Comparison of ENCODE assay signal across 8 cellular contexts in the genomic region with DNA sequence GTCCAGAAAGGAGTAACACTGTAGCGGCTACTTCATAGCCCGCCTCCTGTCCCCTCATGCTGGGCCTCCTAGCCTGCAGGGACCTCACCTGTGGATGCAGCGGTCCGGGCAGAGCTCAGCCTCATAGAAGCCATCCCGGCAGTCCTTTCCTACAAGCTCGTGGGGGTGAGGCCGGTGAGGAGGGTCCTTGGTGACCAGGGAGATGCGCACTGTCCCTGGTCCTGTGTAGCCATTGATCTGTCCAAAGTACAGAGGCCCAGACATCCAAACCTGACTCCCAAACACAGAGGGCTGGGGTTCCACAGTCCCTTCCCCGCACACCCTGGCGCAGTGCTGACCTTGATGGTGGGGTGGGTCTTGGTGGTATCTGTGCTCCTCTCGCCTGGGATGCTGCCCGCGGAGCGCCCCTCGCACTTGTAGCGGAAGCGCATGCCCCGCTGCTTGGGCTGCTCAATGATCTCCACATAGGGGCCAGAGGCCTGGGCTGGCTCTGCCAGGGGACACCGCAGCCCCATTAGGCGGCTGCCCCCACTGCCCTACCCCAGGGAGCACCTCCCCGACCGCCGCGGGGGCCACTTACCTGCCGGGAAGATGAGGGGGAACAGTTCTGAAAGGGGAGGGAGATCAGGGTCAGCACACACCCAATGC. TPM values are rescaled to one million over a fixed set of nuclear protein-coding genes. Genes with fewer than 3 reads are reported as not detected.
DNase-seq lines count a peak whose midpoint lies in the region; ATAC-seq and TF ChIP-seq lines count a peak whose summit lies in the region.

No MANE protein-coding gene starts in this region.

- H3K36me3 ChIP-seq in SK-N-MC (ENCODE audit: insufficient read depth, low read length), result peaks cover 42% of the 10 kb centered on the region
- peaks cover 46 to 52% (median 51%) of the 10 kb centered on the region in 4 donors for H3K36me3 ChIP-seq in esophagus muscularis mucosa
- no peaks in the 10 kb centered on the region for H3K36me3 ChIP-seq in parathyroid adenoma (ENCODE audit: control insufficient read depth, insufficient read depth, low read length)

- WGBS in esophagus muscularis mucosa, result 70% methylated on average over 6 of the region's 25 CpGs

- no peaks in the 10 kb centered on the region for H3K27me3 Mint-ChIP-seq in Calu3 (ENCODE audit: unreplicated experiment)

- no peaks in the 10 kb centered on the region for H3K27me3 ChIP-seq in esophagus muscularis mucosa
- H3K27me3 ChIP-seq in parathyroid adenoma (ENCODE audit: control insufficient read depth, insufficient read depth, low read length), result no peaks in the 10 kb centered on the region

- peak overlapping the region; percentile 89 for H3K4me2 ChIP-seq in parathyroid adenoma (ENCODE audit: low read length)

- CTCF ChIA-PET in Calu3 (lab: Charles Lee), result no interaction called here

- H2AFZ ChIP-seq in parathyroid adenoma, result no peak overlapping the region

- H3K9ac ChIP-seq in SK-N-MC (ENCODE audit: insufficient read length) (peak overlapping the region; percentile 88), parathyroid adenoma (no peak overlapping the region)

- H3K27ac Mint-ChIP-seq in Calu3 (ENCODE audit: unreplicated experiment), result no peak overlapping the region

- H3K4me1 ChIP-seq in esophagus muscularis mucosa, result peaks cover 37 to 53% (median 43%) of the 10 kb centered on the region in 4 donors
- no peaks in the 10 kb centered on the region for H3K4me1 ChIP-seq in parathyroid adenoma

- no peak for DNase-seq in Calu3
- no peak for DNase-seq in SK-N-MC (ENCODE audit: low read depth, low spot score)
- DNase-seq in esophagus muscularis mucosa (ENCODE audit: extremely low spot score), result no peak
- no peak for DNase-seq in GM20000 (ENCODE audit: low spot score)
- no peak for DNase-seq in NCI-H2107 (lab: John Stamatoyannopoulos, UW)

- TF ChIP-seq EP300 in esophagus muscularis mucosa (IDR thresholded peaks at IDR 0.05), result no peak

- H3K27ac ChIP-seq in SK-N-MC, result peak overlapping the region; percentile 68; the same call in 1 of the 2 replicates
- peak overlapping the region; percentile 94 to 98 (median 96) for H3K27ac ChIP-seq in esophagus muscularis mucosa (replicated peaks in 1 of 4)
- peak overlapping the region; percentile 47 for H3K27ac ChIP-seq in parathyroid adenoma

- ATAC-seq in GM18867 (IDR thresholded peaks at IDR 0.05; ENCODE audit: unreplicated experiment), result no peak
- ATAC-seq in HG03571 (IDR thresholded peaks at IDR 0.05; ENCODE audit: unreplicated experiment), result no peak

- no peak for TF ChIP-seq POLR2A in esophagus muscularis mucosa (IDR thresholded peaks at IDR 0.05; ENCODE audit: low read depth)

- no TSS peak for BruUV-seq in Calu3 (replicated peaks; lab: Mats Ljungman, UMichigan)

- peaks cover 8% of the 10 kb centered on the region for H3K4me1 Mint-ChIP-seq in Calu3 (ENCODE audit: low read depth, unreplicated experiment)

- H3K79me2 ChIP-seq in parathyroid adenoma, result no peaks in the 10 kb centered on the region

- H3K4me3 ChIP-seq in SK-N-MC, result peak overlapping the region; percentile 99
- H3K4me3 ChIP-seq in esophagus muscularis mucosa, result peak overlapping the region; percentile 85 to 95 (median 89)
- H3K4me3 ChIP-seq in parathyroid adenoma (ENCODE audit: low read depth, low read length), result peak overlapping the region; percentile 74

- peak overlapping the region; percentile 78 for H3K4me3 Mint-ChIP-seq in Calu3 (ENCODE audit: low read depth, unreplicated experiment)

- peaks cover 60% of the 10 kb centered on the region for H3K36me3 Mint-ChIP-seq in Calu3 (ENCODE audit: insufficient read depth, unreplicated experiment)

- intact Hi-C loops in Calu3 (cut with micrococcal nuclease; ENCODE audit: unreplicated experiment), result no loop called here
- intact Hi-C loops in esophagus muscularis mucosa (cut with DNase I), result no loop called here

- no peaks in the 10 kb centered on the region for H3K9me3 Mint-ChIP-seq in Calu3 (ENCODE audit: low read depth, unreplicated experiment)

- TF ChIP-seq CTCF in Calu3 (IDR thresholded peaks at IDR 0.05; ENCODE audit: unreplicated experiment) (no peak), esophagus muscularis mucosa (IDR thresholded peaks at IDR 0.05) (no peak), parathyroid adenoma (IDR thresholded peaks at IDR 0.05) (no peak), GM20000 (IDR thresholded peaks at IDR 0.05; ENCODE audit: extremely low read depth, missing control alignments) (no peak)

- no peaks in the 10 kb centered on the region for H3K9me3 ChIP-seq in SK-N-MC (ENCODE audit: low read depth, low read length)
- H3K9me3 ChIP-seq in esophagus muscularis mucosa, result no peaks in the 10 kb centered on the region
- no peaks in the 10 kb centered on the region for H3K9me3 ChIP-seq in parathyroid adenoma (ENCODE audit: control insufficient read depth, low read length)

RNA-seq across cellular contexts. Expression of gene RELA, which starts 1.0 kb away (rescaled TPM):
- total RNA-seq in Calu3 (2022) (76.4 and 79.6 TPM in 2 replicates), esophagus muscularis mucosa (10 to 100 TPM; 51.5 to 84.6 (median 82.1) TPM)

RNA-seq across cellular contexts. Expression of gene SIPA1, which starts 23.8 kb away (rescaled TPM):
- total RNA-seq in Calu3 (2022), result 33.0 and 41.3 TPM in 2 replicates
- total RNA-seq in esophagus muscularis mucosa, result 10 to 100 TPM; 40.7 to 56.3 (median 45.8) TPM

RNA-seq across cellular contexts. Expression of gene PCNX3, which starts 46.1 kb away (rescaled TPM):
- total RNA-seq in Calu3 (2022) (72.8 and 77.4 TPM in 2 replicates), esophagus muscularis mucosa (10 to 100 TPM; 21.4 to 43.1 (median 27.1) TPM)

RNA-seq across cellular contexts. Expression of gene MAP3K11, which starts 47.7 kb away (rescaled TPM):
- total RNA-seq in Calu3 (2022) (86.3 and 91.4 TPM in 2 replicates), esophagus muscularis mucosa (10 to 100 TPM; 29.9 to 41.7 (median 37.6) TPM)

RNA-seq across cellular contexts. Expression of gene KAT5, which starts 50.3 kb away (rescaled TPM):
- total RNA-seq in Calu3 (2022) (50.9 and 51.0 TPM in 2 replicates), esophagus muscularis mucosa (10 to 100 TPM; 66.4 to 77.1 (median 68.3) TPM)
